9 cellular contexts compared by ENCODE assay signal in the genomic region with DNA sequence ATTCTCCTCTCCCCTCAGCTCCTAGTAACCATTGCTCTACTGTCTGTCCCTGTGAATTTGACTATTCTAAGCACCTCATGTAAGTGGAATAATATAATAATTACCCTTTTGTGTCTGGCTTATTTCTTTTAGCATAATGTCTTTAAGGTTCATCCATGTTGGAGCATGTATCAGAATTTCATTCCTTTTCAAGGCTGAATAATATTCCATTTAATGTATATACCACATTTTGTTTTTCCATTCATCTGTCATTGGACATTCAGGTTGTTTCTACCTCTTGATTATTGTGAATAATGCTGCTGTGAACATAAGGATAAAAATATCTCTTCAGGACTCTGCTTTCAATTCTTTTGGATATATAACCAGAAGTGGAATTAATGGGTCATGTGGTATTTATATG. TPM values are rescaled to one million over a fixed set of nuclear protein-coding genes. Genes with fewer than 3 reads are reported as not detected.
"Had no signal": no experiment of that assay in that cellular context is flagged by ENCODE, and none has a peak within 500 bp of the region (broad histone marks: within the 10 kb centered on the region; RNA-seq: fewer than 3 reads in every experiment).

No MANE protein-coding gene starts in this region.

- H3K27ac ChIP-seq: HL-60 had no signal

- H2AFZ ChIP-seq: GM23338 had no signal

- DNase-seq: H9, HCEC 1CT, HFFc6, KG1 had no signal

- H3K4me3 ChIP-seq: GM23338 had no signal

- H3K4me2 ChIP-seq: GM23338 had no signal

- ATAC-seq: GM23338, HepG2 had no signal

RNA-seq across cellular contexts. Expression of a gene that starts 28.1 kb away (rescaled TPM):
- polyA plus RNA-seq: GM23338, H1, HepG2, IgD-negative memory B cell had no signal
